37 cellular contexts compared by ENCODE assay signal in the genomic region with DNA sequence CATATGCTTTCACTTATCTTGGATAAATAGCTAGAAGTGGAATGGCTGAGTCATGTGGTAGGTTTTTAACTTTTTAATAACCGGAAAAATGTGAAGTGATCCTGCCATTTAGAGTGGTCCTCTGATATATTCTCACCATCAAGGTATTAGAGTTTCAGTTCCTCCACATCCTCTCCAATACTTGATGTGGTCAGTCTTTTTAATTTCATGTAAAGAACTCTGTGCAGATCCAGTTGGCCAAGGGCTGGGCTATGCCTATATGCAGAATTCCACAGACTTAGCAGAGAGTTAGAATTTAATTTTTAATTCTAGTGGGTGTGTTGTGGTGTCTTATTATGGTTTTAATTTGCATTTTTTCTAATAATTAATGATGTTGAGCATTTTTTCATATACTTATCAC.
"Had no signal": no experiment of that assay in that cellular context is flagged by ENCODE, and none has a peak within 500 bp of the region (broad histone marks: within the 10 kb centered on the region; RNA-seq: fewer than 3 reads in every experiment).

No MANE protein-coding gene starts in this region.

- ATAC-seq: activated CD4-positive, alpha-beta T cell treated with anti-CD3 and anti-CD28 coated beads for 36 hours; activated CD4-positive, CD25-positive, alpha-beta regulatory T cell treated with anti-CD3 and anti-CD28 coated beads, Interleukin-2, amount 50 U/mL, for 24 hours; activated CD8-positive, alpha-beta memory T cell treated with anti-CD3 and anti-CD28 coated beads, Interleukin-2, amount 10 ng/mL, durations not matched to agents 7 days and 5 days; activated CD8-positive, alpha-beta T cell treated with anti-CD3 and anti-CD28 coated beads, Interleukin-2, amount 10 ng/mL, durations not matched to agents 7 days and 5 days; activated naive CD8-positive, alpha-beta T cell treated with anti-CD3 and anti-CD28 coated beads, Interleukin-2, amount 50 U/mL, for 24 hours had no signal

- H3K4me3 Mint-ChIP-seq: activated CD4-positive, alpha-beta memory T cell treated with anti-CD3 and anti-CD28 coated beads, Interleukin-2, amount 10 ng/mL, durations not matched to agents 7 days and 5 days; activated CD4-positive, alpha-beta T cell treated with anti-CD3 and anti-CD28 coated beads for 36 hours; activated CD4-positive, alpha-beta T cell treated with anti-CD3 and anti-CD28 coated beads, Interleukin-2, amount 10 ng/mL, durations not matched to agents 7 days and 5 days; activated CD8-positive, alpha-beta memory T cell treated with anti-CD3 and anti-CD28 coated beads, Interleukin-2, amount 10 ng/mL, durations not matched to agents 7 days and 5 days; activated CD8-positive, alpha-beta T cell treated with anti-CD3 and anti-CD28 coated beads, Interleukin-2, amount 10 ng/mL, durations not matched to agents 7 days and 5 days; activated naive CD4-positive, alpha-beta T cell treated with anti-CD3 and anti-CD28 coated beads, Interleukin-2, amount 10 ng/mL, durations not matched to agents 7 days and 5 days; activated naive CD4-positive, alpha-beta T cell treated with anti-CD3 and anti-CD28 coated beads, Interleukin-2, amount 50 U/mL, for 24 hours; activated naive CD8-positive, alpha-beta T cell; activated naive CD8-positive, alpha-beta T cell treated with anti-CD3 and anti-CD28 coated beads, Interleukin-2, amount 10 ng/mL, durations not matched to agents 7 days and 5 days; activated naive CD8-positive, alpha-beta T cell treated with anti-CD3 and anti-CD28 coated beads, Interleukin-2, amount 50 U/mL, for 24 hours; activated T-cell treated with anti-CD3 and anti-CD28 coated beads, Interleukin-2, amount 50 U/mL, for 24 hours; brain; central memory CD8-positive, alpha-beta T cell; T-helper 1 cell treated with Interleukin-12 subunit alpha and Interleukin-12 subunit beta and Interleukin-4 antibody, amounts not matched to agents 30 μg/mL and 1 μg/mL, for 36 hours; T-helper 2 cell treated with Interferon-gamma antibody and Interleukin-4, amounts not matched to agents 5 μg/mL and 100 μg/mL, for 36 hours had no signal

- H3K27ac Mint-ChIP-seq: activated CD4-positive, alpha-beta memory T cell treated with anti-CD3 and anti-CD28 coated beads, Interleukin-2, amount 10 ng/mL, durations not matched to agents 7 days and 5 days; activated CD4-positive, alpha-beta T cell treated with anti-CD3 and anti-CD28 coated beads for 36 hours; activated CD4-positive, alpha-beta T cell treated with anti-CD3 and anti-CD28 coated beads, Interleukin-2, amount 10 ng/mL, durations not matched to agents 7 days and 5 days; activated CD8-positive, alpha-beta memory T cell treated with anti-CD3 and anti-CD28 coated beads, Interleukin-2, amount 10 ng/mL, durations not matched to agents 7 days and 5 days; activated CD8-positive, alpha-beta T cell treated with anti-CD3 and anti-CD28 coated beads, Interleukin-2, amount 10 ng/mL, durations not matched to agents 7 days and 5 days; activated naive CD4-positive, alpha-beta T cell treated with anti-CD3 and anti-CD28 coated beads, Interleukin-2, amount 10 ng/mL, durations not matched to agents 7 days and 5 days; activated naive CD4-positive, alpha-beta T cell treated with anti-CD3 and anti-CD28 coated beads, Interleukin-2, amount 50 U/mL, for 24 hours; activated naive CD8-positive, alpha-beta T cell; activated naive CD8-positive, alpha-beta T cell treated with anti-CD3 and anti-CD28 coated beads, Interleukin-2, amount 10 ng/mL, durations not matched to agents 7 days and 5 days; activated naive CD8-positive, alpha-beta T cell treated with anti-CD3 and anti-CD28 coated beads, Interleukin-2, amount 50 U/mL, for 24 hours; activated T-cell treated with anti-CD3 and anti-CD28 coated beads, Interleukin-2, amount 50 U/mL, for 24 hours; activated T-helper 2 cell treated with anti-CD3 and anti-CD28 coated beads, Interferon-gamma antibody, Interleukin-2, Interleukin-4, amounts not matched to agents 10 μg/mL and 5 μg/mL and 100 μg/mL, durations not matched to agents 14 hours and 24 hours and 36 hours; brain; T-helper 1 cell treated with Interleukin-12 subunit alpha and Interleukin-12 subunit beta and Interleukin-4 antibody, amounts not matched to agents 30 μg/mL and 1 μg/mL, for 36 hours; T-helper 2 cell treated with Interferon-gamma antibody and Interleukin-4, amounts not matched to agents 5 μg/mL and 100 μg/mL, for 36 hours had no signal

- H3K4me3 ChIP-seq: ascending aorta, cardiac muscle cell had no signal

- H3K4me1 Mint-ChIP-seq: activated CD4-positive, alpha-beta memory T cell treated with anti-CD3 and anti-CD28 coated beads, Interleukin-2, amount 10 ng/mL, durations not matched to agents 7 days and 5 days; activated CD4-positive, alpha-beta T cell treated with anti-CD3 and anti-CD28 coated beads for 36 hours; activated CD4-positive, alpha-beta T cell treated with anti-CD3 and anti-CD28 coated beads, Interleukin-2, amount 10 ng/mL, durations not matched to agents 7 days and 5 days; activated CD8-positive, alpha-beta memory T cell treated with anti-CD3 and anti-CD28 coated beads, Interleukin-2, amount 10 ng/mL, durations not matched to agents 7 days and 5 days; activated naive CD4-positive, alpha-beta T cell treated with anti-CD3 and anti-CD28 coated beads, Interleukin-2, amount 10 ng/mL, durations not matched to agents 7 days and 5 days; activated naive CD4-positive, alpha-beta T cell treated with anti-CD3 and anti-CD28 coated beads, Interleukin-2, amount 50 U/mL, for 24 hours; activated naive CD8-positive, alpha-beta T cell treated with anti-CD3 and anti-CD28 coated beads, Interleukin-2, amount 10 ng/mL, durations not matched to agents 7 days and 5 days; activated naive CD8-positive, alpha-beta T cell treated with anti-CD3 and anti-CD28 coated beads, Interleukin-2, amount 50 U/mL, for 24 hours; brain; central memory CD8-positive, alpha-beta T cell had no signal

- H3K27ac ChIP-seq: ascending aorta, cardiac muscle cell, VCaP had no signal

- H3K36me3 Mint-ChIP-seq: activated CD8-positive, alpha-beta memory T cell treated with anti-CD3 and anti-CD28 coated beads, Interleukin-2, amount 10 ng/mL, durations not matched to agents 7 days and 5 days; activated naive CD4-positive, alpha-beta T cell treated with anti-CD3 and anti-CD28 coated beads, Interleukin-2, amount 10 ng/mL, durations not matched to agents 7 days and 5 days; activated naive CD8-positive, alpha-beta T cell; activated naive CD8-positive, alpha-beta T cell treated with anti-CD3 and anti-CD28 coated beads, Interleukin-2, amount 10 ng/mL, durations not matched to agents 7 days and 5 days had no signal

- H3K4me1 ChIP-seq: ascending aorta had no signal

- H3K27me3 ChIP-seq: ascending aorta, cardiac muscle cell had no signal

- DNase-seq: activated CD4-positive, alpha-beta memory T cell treated with anti-CD3 and anti-CD28 coated beads, Interleukin-2, amount 10 ng/mL, durations not matched to agents 7 days and 5 days; activated CD4-positive, alpha-beta T cell treated with anti-CD3 and anti-CD28 coated beads for 1 hour; activated CD4-positive, alpha-beta T cell treated with anti-CD3 and anti-CD28 coated beads for 36 hours; activated CD4-positive, alpha-beta T cell treated with anti-CD3 and anti-CD28 coated beads for 48 hours; activated CD4-positive, alpha-beta T cell treated with anti-CD3 and anti-CD28 coated beads, Interleukin-2, amount 10 ng/mL, durations not matched to agents 7 days and 5 days; activated CD4-positive, alpha-beta T cell treated with anti-CD3 and anti-CD28 coated beads, Interleukin-2, amount 50 U/mL, for 48 hours; activated CD4-positive, CD25-positive, alpha-beta regulatory T cell; activated CD8-positive, alpha-beta memory T cell treated with anti-CD3 and anti-CD28 coated beads for 24 hours; activated CD8-positive, alpha-beta memory T cell treated with anti-CD3 and anti-CD28 coated beads, Interleukin-2, amount 50 U/mL, for 48 hours; activated CD8-positive, alpha-beta T cell treated with anti-CD3 and anti-CD28 coated beads, Interleukin-2, amount 10 ng/mL, durations not matched to agents 7 days and 5 days; activated effector memory CD4-positive, alpha-beta T cell treated with Interleukin-2 at 50 U/mL for 16 hours; activated gamma-delta T cell; activated naive CD4-positive, alpha-beta T cell treated with anti-CD3 and anti-CD28 coated beads, Interleukin-2, amount 10 ng/mL, durations not matched to agents 7 days and 5 days; activated naive CD4-positive, alpha-beta T cell treated with Interleukin-2 at 50 U/mL for 16 hours; activated naive CD8-positive, alpha-beta T cell treated with anti-CD3 and anti-CD28 coated beads, Interleukin-2, amount 10 ng/mL, durations not matched to agents 7 days and 5 days; activated naive CD8-positive, alpha-beta T cell treated with anti-CD3 and anti-CD28 coated beads, Interleukin-2, amount 50 U/mL, for 24 hours; activated T-cell treated with anti-CD3 and anti-CD28 coated beads, Interleukin-2, amount 50 U/mL, for 24 hours; activated T-cell treated with anti-CD3 and anti-CD28 coated beads, Interleukin-2, amount 50 U/mL, for 48 hours; amygdala; anterior cingulate cortex; caudate nucleus; cerebellar nuclear complex; T-helper 1 cell; T-helper 2 cell; T-helper 9 cell had no signal

- H3K36me3 ChIP-seq: ascending aorta, cardiac muscle cell had no signal
